ENCODE assay signal across 30 cellular contexts in the genomic region with DNA sequence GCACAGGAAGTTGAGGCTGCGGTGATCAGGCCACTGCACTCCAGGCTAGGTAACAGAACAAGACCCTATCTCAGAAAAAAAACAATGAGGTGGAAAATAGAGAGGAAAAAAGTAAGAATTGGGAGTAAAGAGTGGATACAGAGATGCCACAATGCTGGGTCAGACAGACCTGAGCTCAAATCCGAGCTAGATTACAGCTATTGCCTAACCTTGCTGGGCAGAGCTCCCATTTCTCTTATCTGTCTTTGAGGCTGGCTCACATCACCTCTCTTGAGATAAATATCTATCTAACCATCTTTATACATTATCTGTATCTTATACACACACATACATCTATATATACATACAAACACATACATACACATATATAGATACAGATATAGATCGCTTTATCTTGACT. TPM values are rescaled to one million over a fixed set of nuclear protein-coding genes. Genes with fewer than 3 reads are reported as not detected.
"Had no signal": no experiment of that assay in that cellular context is flagged by ENCODE, and none has a peak within 500 bp of the region (broad histone marks: within the 10 kb centered on the region; RNA-seq: fewer than 3 reads in every experiment).

No MANE protein-coding gene starts in this region.

- H3K9me3 ChIP-seq: colonic mucosa, esophagus squamous epithelium, gastrocnemius medialis, heart right ventricle, left ventricle myocardium inferior, lower lobe of right lung, mucosa of descending colon had no signal

- H3K4me1 ChIP-seq: colonic mucosa, esophagus squamous epithelium, gastrocnemius medialis, lower lobe of right lung had no signal

- FAIRE-seq: endometrium, islet of Langerhans, keratinocyte had no signal

- ATAC-seq: effector memory CD8-positive, alpha-beta T cell; esophagus mucosa; gastrocnemius medialis; heart right ventricle; left cardiac atrium; lower lobe of right lung; mucosa of descending colon; naive thymus-derived CD4-positive, alpha-beta T cell had no signal

- H3K27me3 ChIP-seq: colonic mucosa, esophagus squamous epithelium, gastrocnemius medialis, heart right ventricle had no signal

- H3K27ac ChIP-seq: colonic mucosa, epithelial cell of prostate, esophagus squamous epithelium, gastrocnemius medialis, heart right ventricle, left ventricle myocardium inferior, lower lobe of right lung had no signal

- H3K36me3 ChIP-seq: colonic mucosa, esophagus squamous epithelium, gastrocnemius medialis, heart right ventricle, left ventricle myocardium inferior, lower lobe of right lung had no signal

- DNase-seq: colonic mucosa; cortex of kidney; effector CD8-positive, alpha-beta T cell; effector memory CD8-positive, alpha-beta T cell; endodermal cell; erythroblast; esophagus squamous epithelium; foreskin fibroblast; foreskin melanocyte; gastrocnemius medialis; glutamatergic neuron; head of caudate nucleus; heart right ventricle; hippocampal formation; left cardiac atrium; left ventricle myocardium inferior; lower lobe of right lung; mesenchymal stem cell; mucosa of descending colon; naive thymus-derived CD4-positive, alpha-beta T cell had no signal

- H3K4me3 ChIP-seq: colonic mucosa, esophagus squamous epithelium, gastrocnemius medialis, heart right ventricle, left ventricle myocardium inferior, lower lobe of right lung, mucosa of descending colon had no signal

RNA-seq across cellular contexts. Expression of a gene that starts 59.0 kb away (rescaled TPM):
- total RNA-seq: endodermal cell; esophagus mucosa; esophagus squamous epithelium; glomerular endothelial cell; kidney epithelial cell; left ventricle myocardium inferior; lower leg skin; lower lobe of right lung; mesenteric fat pad; mesothelial cell of epicardium; mucosa of descending colon; naive thymus-derived CD4-positive, alpha-beta T cell had no signal
- polyA plus RNA-seq: keratinocyte; naive thymus-derived CD4-positive, alpha-beta T cell had no signal
